ENCODE assay signal across 22 cellular contexts in the genomic region with DNA sequence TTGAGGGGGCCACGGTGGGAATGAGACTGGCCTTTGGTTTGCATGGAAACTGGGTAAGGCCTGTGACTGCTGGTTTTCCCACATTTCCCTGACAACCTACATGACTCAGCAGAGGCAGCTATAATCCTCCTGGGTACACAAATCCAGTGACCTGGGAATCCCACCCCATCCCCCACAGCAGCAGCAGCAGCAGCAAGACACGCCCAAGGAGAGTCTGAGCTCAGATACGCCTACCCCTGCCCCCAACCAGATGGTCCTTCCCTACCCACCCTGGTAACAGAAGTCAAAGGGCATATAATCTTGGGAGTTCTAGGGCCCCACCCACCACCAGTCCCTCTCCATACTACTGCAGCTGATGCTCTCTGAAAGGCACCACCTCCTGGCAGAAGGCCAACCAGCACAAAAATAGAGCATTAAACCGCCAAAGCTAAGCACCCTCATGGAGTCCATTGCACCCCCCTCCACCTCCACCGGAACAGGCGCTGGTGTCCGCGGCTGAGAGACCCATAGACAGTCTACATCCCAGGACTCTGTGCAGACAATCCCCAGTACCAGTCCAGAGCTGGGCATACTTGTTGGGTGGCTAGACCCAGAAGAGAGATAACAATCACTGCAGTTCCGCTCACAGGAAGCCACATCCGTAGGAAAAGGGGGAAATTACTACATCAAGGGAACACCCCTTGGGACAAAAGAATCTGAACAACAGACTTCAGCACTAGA.
DNase-seq lines count a peak whose midpoint lies in the region; TF ChIP-seq lines count a peak whose summit lies in the region.
"Had no signal": no experiment of that assay in that cellular context is flagged by ENCODE, and none has a peak within 500 bp of the region (broad histone marks: within the 10 kb centered on the region; RNA-seq: fewer than 3 reads in every experiment).

No MANE protein-coding gene starts in this region.

- H3K27me3 ChIP-seq in Caco-2 (replicated peaks; ENCODE audit: control insufficient read depth, insufficient read depth, low read length) (no peaks in the 10 kb centered on the region), endodermal cell (ENCODE audit: control insufficient read depth, insufficient read depth, low read length, poor library complexity, severe bottlenecking) (no peaks in the 10 kb centered on the region)
- H3K27me3 ChIP-seq: Peyer's patch, uterus had no signal

- H3K9me3 ChIP-seq in Caco-2 (no peaks in the 10 kb centered on the region), endodermal cell (ENCODE audit: control insufficient read depth, low read length) (peaks cover 16% of the 10 kb centered on the region)
- H3K9me3 ChIP-seq: mucosa of descending colon, Peyer's patch, uterus had no signal

- H3K4me3 ChIP-seq in Caco-2 (ENCODE audit: low read depth, low read length) = no peak overlapping the region
- H3K4me3 ChIP-seq in endodermal cell (ENCODE audit: low read length) = no peak overlapping the region
- H3K4me3 ChIP-seq: coronary artery, mucosa of descending colon, Peyer's patch, uterus had no signal

- 95% methylated on average over 10 of the region's 10 CpGs; no CpG with 5 or more reads in 1 of the 2 experiments for WGBS in endodermal cell (ENCODE audit: insufficient coverage in 1 of 2, insufficient read length in 1 of 2), 2 experiments

- H3K36me3 ChIP-seq in Caco-2 (ENCODE audit: control insufficient read depth, insufficient read depth, low read length) (no peaks in the 10 kb centered on the region), endodermal cell (ENCODE audit: control insufficient read depth, insufficient read depth, low read length) (no peaks in the 10 kb centered on the region)
- H3K36me3 ChIP-seq: Peyer's patch, uterus had no signal

- no peak overlapping the region for H3K4me3 Mint-ChIP-seq in Caco-2 (ENCODE audit: unreplicated experiment)
- H3K4me3 Mint-ChIP-seq in endodermal cell = no peak overlapping the region
- H3K4me3 Mint-ChIP-seq: activated CD4-positive, alpha-beta memory T cell treated with anti-CD3 and anti-CD28 coated beads, Interleukin-2, amount 10 ng/mL, durations not matched to agents 7 days and 5 days; CD8-positive, alpha-beta memory T cell; neural crest cell had no signal

- TF ChIP-seq CTCF in Caco-2 (IDR thresholded peaks at IDR 0.05; ENCODE audit: insufficient read depth in 1 of 2, low read depth in 1 of 2, low read length in 1 of 2, severe bottlenecking in 1 of 2, unreplicated experiment in 1 of 2) (no peak), endodermal cell (conservative IDR thresholded peaks at IDR 0.05) (no peak)

- H3K4me1 ChIP-seq in Caco-2 (no peaks in the 10 kb centered on the region), endodermal cell (ENCODE audit: control insufficient read depth, insufficient read depth, low read length) (peaks cover 7% of the 10 kb centered on the region)
- H3K4me1 ChIP-seq: Peyer's patch, uterus had no signal

- DNase-seq in Caco-2 = peak; percentile 4 to 45
- peak; percentile 57 for DNase-seq in NCI-H69 (lab: John Stamatoyannopoulos, UW)
- peak; percentile 56 for DNase-seq in endodermal cell
- DNase-seq in renal cortical epithelial cell (ENCODE audit: low read depth) = peak; percentile 4
- no peak for DNase-seq in KG1 (lab: John Stamatoyannopoulos, UW)
- DNase-seq in iPS-NIHi11 (ENCODE audit: low spot score) = no peak
- no peak for DNase-seq in mucosa of gallbladder (ENCODE audit: low spot score)
- DNase-seq: activated CD4-positive, alpha-beta memory T cell treated with anti-CD3 and anti-CD28 coated beads, Interleukin-2, amount 10 ng/mL, durations not matched to agents 7 days and 5 days; activated CD4-positive, CD25-positive, alpha-beta regulatory T cell; activated gamma-delta T cell treated with Interleukin-2 at 50 U/mL for 16 hours; CD8-positive, alpha-beta memory T cell; DMS53; head of caudate nucleus; Kasumi-1; mucosa of descending colon; NCI-H187; NCI-H345; Peyer's patch; stimulated activated CD4-positive, alpha-beta T cell treated with anti-CD3 and anti-CD28 coated beads, Interleukin-1b, Interleukin-23, amount 100 ng/mL, for 48 hours had no signal

- H3K4me1 Mint-ChIP-seq in Caco-2 (ENCODE audit: low read depth, unreplicated experiment) = no peaks in the 10 kb centered on the region
- peaks cover 15% of the 10 kb centered on the region for H3K4me1 Mint-ChIP-seq in endodermal cell
- H3K4me1 Mint-ChIP-seq: activated CD4-positive, alpha-beta memory T cell treated with anti-CD3 and anti-CD28 coated beads, Interleukin-2, amount 10 ng/mL, durations not matched to agents 7 days and 5 days; CD8-positive, alpha-beta memory T cell; neural crest cell had no signal

- POLR2A ChIA-PET in Caco-2 (lab: Charles Lee) = no interaction called here

- H3K27me3 Mint-ChIP-seq in Caco-2 (ENCODE audit: insufficient read depth, unreplicated experiment) (peaks cover 14% of the 10 kb centered on the region), endodermal cell (ENCODE audit: insufficient read depth) (no peaks in the 10 kb centered on the region)
- H3K27me3 Mint-ChIP-seq: activated CD4-positive, alpha-beta memory T cell treated with anti-CD3 and anti-CD28 coated beads, Interleukin-2, amount 10 ng/mL, durations not matched to agents 7 days and 5 days had no signal

- no TSS peak for BruUV-seq in Caco-2 (replicated peaks; lab: Mats Ljungman, UMichigan)

- H3K9me3 Mint-ChIP-seq in Caco-2 (ENCODE audit: unreplicated experiment) = peaks cover 8% of the 10 kb centered on the region
- peaks cover 36% of the 10 kb centered on the region for H3K9me3 Mint-ChIP-seq in endodermal cell
- H3K9me3 Mint-ChIP-seq: activated CD4-positive, alpha-beta memory T cell treated with anti-CD3 and anti-CD28 coated beads, Interleukin-2, amount 10 ng/mL, durations not matched to agents 7 days and 5 days had no signal

- no peak overlapping the region for H3K27ac ChIP-seq in endodermal cell (ENCODE audit: low read depth, low read length)
- H3K27ac ChIP-seq: coronary artery, Peyer's patch, uterus had no signal

- H3K9ac ChIP-seq in endodermal cell (ENCODE audit: extremely low read depth, low read length, poor library complexity, severe bottlenecking) = no peak overlapping the region

- no peaks in the 10 kb centered on the region for H3K36me3 Mint-ChIP-seq in Caco-2 (ENCODE audit: insufficient read depth, unreplicated experiment)
- H3K36me3 Mint-ChIP-seq in endodermal cell (ENCODE audit: low read depth) = no peaks in the 10 kb centered on the region

- intact Hi-C loops in Caco-2 (cut with micrococcal nuclease; ENCODE audit: unreplicated experiment) = no loop called here

- H3K27ac Mint-ChIP-seq in Caco-2 (ENCODE audit: unreplicated experiment) (no peak overlapping the region), endodermal cell (no peak overlapping the region)
- H3K27ac Mint-ChIP-seq: activated CD4-positive, alpha-beta memory T cell treated with anti-CD3 and anti-CD28 coated beads, Interleukin-2, amount 10 ng/mL, durations not matched to agents 7 days and 5 days; CD8-positive, alpha-beta memory T cell had no signal

- CTCF ChIA-PET in Caco-2 (lab: Charles Lee) = no interaction called here

Comparison
In these comparisons a context has a peak if more than half of its experiments do, and no peak if none do; other contexts are left out.
1. DNase-seq: peak in Caco-2 (2 of 2), NCI-H69 (single experiment), endodermal cell (single experiment) and renal cortical epithelial cell (single experiment); none in KG1 (single experiment), iPS-NIHi11 (single experiment) and mucosa of gallbladder (single experiment).